In the genomic region with DNA sequence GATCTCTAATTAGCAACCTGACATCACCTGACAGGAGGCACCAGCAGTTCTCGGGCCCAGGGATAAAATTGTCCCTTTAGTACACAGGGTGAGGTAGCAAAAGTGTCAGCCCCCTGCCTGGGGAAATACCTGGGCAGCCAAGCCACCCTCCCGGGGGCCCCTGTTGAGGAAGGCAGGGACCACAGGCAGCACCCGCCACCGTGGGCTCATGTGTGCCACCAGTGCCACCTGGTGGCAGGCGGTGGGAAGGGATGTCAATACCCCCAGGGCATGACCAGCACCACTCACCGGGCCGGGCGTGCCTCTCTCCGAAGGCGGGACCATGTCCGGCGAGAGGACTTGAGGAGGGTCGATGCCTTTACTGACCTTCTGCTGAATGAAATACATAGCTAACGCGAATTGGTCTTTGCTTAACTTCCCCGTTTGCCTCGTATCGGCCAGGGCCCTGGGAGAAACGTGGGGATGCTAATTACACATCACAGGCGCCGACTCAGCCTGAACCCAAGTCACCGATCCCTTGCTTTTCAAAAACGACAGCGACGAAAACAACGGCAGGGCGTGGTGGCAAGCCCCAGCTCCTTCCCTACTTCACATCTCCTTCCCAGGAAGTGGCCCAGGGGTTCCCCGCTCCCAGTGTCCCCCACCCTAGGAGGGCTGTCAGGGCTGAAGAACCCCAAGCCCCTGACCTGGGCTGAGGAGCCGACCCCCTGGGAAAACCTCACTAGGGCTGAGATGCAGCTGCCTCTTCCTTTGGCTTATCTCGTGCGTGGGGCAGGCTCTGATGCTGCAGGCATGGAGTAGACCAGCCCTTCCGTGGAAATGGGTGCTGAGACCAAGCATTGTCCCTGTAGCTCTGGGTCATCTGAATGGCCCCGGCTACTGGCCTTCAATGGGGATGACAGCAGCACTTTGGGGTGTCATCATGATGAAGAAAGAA, we compare ENCODE assay signal across 8 cellular contexts. TPM values are rescaled to one million over a fixed set of nuclear protein-coding genes. Genes with fewer than 3 reads are reported as not detected.
DNase-seq lines count a peak whose midpoint lies in the region; ATAC-seq and TF ChIP-seq lines count a peak whose summit lies in the region.

No MANE protein-coding gene starts in this region.

- H3K36me3 ChIP-seq in A673 (ENCODE audit: insufficient read depth, low read length, poor library complexity, severe bottlenecking) (peaks cover 54% of the 10 kb centered on the region), OCI-LY3 (replicated peaks; ENCODE audit: low read depth, low read length) (peaks cover 54% of the 10 kb centered on the region)

- H3K4me3 ChIP-seq in A673 (ENCODE audit: low read depth, low read length, poor library complexity, severe bottlenecking) (no peak overlapping the region), GM12875 (ENCODE audit: low read depth, low read length) (no peak overlapping the region), OCI-LY3 (ENCODE audit: low read length) (no peak overlapping the region), epithelial cell of proximal tubule (ENCODE audit: low read depth, low read length) (no peak overlapping the region)

- no peaks in the 10 kb centered on the region for H3K27me3 Mint-ChIP-seq in naive thymus-derived CD8-positive, alpha-beta T cell

- no peak overlapping the region for H3K9ac ChIP-seq in OCI-LY3 (ENCODE audit: low read length)

- no peak overlapping the region for H2AFZ ChIP-seq in OCI-LY3 (ENCODE audit: low read depth, low read length)

- H3K4me1 Mint-ChIP-seq in naive thymus-derived CD8-positive, alpha-beta T cell = peaks cover 0 to 25% (median 9%) of the 10 kb centered on the region in 4 donors

- POLR2A ChIA-PET in A673 (lab: Charles Lee; ENCODE audit: low non-redundant PET) = no interaction called here
- POLR2A ChIA-PET in naive thymus-derived CD8-positive, alpha-beta T cell (lab: Charles Lee) = interaction anchor here (0.5 to 3.1 kb wide), 5 partner anchors 48 to 778 kb away, joined by 5 to 22 read pairs (median 6); a partner anchor contains a TSS

- H3K9me3 ChIP-seq in A673 (ENCODE audit: low read depth, low read length, poor library complexity, severe bottlenecking) (no peaks in the 10 kb centered on the region), OCI-LY3 (ENCODE audit: insufficient read depth, low read length) (no peaks in the 10 kb centered on the region)

- CTCF ChIA-PET in A673 (lab: Charles Lee) = no interaction called here

- no peak overlapping the region for H3K4me2 ChIP-seq in OCI-LY3 (ENCODE audit: low read length)

- H3K27ac Mint-ChIP-seq in naive thymus-derived CD8-positive, alpha-beta T cell = peak overlapping the region in 8 of 10 donors; percentile 2 to 77 (median 62)

- 0 out of 2 replicates have a peak, but pooled peaks cover 8% of the 10 kb centered on the region for H4K20me1 ChIP-seq in OCI-LY3 (ENCODE audit: insufficient read depth, low read length)

- H3K4me1 ChIP-seq in A673 (ENCODE audit: insufficient read depth, low read length, poor library complexity, severe bottlenecking) = no peaks in the 10 kb centered on the region
- peaks cover 5% of the 10 kb centered on the region; the same call in 1 of the 2 replicates for H3K4me1 ChIP-seq in OCI-LY3 (ENCODE audit: low read length)

- TF ChIP-seq CTCF in A673 (conservative IDR thresholded peaks at IDR 0.05; ENCODE audit: low read depth, low read length) = peak; percentile 88
- TF ChIP-seq CTCF in GM12875 (IDR thresholded peaks at IDR 0.05; ENCODE audit: borderline replicate concordance, insufficient read depth, low read depth, low read length) = peak; percentile 96
- peak; percentile 91 for TF ChIP-seq CTCF in OCI-LY3 (IDR thresholded peaks at IDR 0.05; ENCODE audit: low read depth, low read length)
- TF ChIP-seq CTCF in epithelial cell of proximal tubule (conservative IDR thresholded peaks at IDR 0.05; ENCODE audit: low read depth, low read length) = peak; percentile 76

- intact Hi-C loops in A673 (cut with micrococcal nuclease; ENCODE audit: unreplicated experiment) = loop anchor here (1.0 kb wide), 1 partner anchor 171 kb away; no protein-coding TSS in a partner anchor

- no peaks in the 10 kb centered on the region for H3K79me2 ChIP-seq in OCI-LY3 (ENCODE audit: low read length)

- no peaks in the 10 kb centered on the region for H3K9me3 Mint-ChIP-seq in naive thymus-derived CD8-positive, alpha-beta T cell

- peaks cover 0 to 67% (median 7%) of the 10 kb centered on the region in 3 donors for H3K36me3 Mint-ChIP-seq in naive thymus-derived CD8-positive, alpha-beta T cell

- peak overlapping the region in 1 of 10 donors; percentile 6 for H3K4me3 Mint-ChIP-seq in naive thymus-derived CD8-positive, alpha-beta T cell

- H3K27me3 ChIP-seq in A673 (replicated peaks; ENCODE audit: insufficient read depth, low read depth, low read length, poor library complexity) (no peaks in the 10 kb centered on the region), OCI-LY3 (ENCODE audit: low read depth, low read length) (no peaks in the 10 kb centered on the region)

- DNase-seq in A673 (ENCODE audit: low spot score) = peak; percentile 70
- peak; percentile 86 for DNase-seq in activated CD8-positive, alpha-beta memory T cell treated with anti-CD3 and anti-CD28 coated beads, Interleukin-2, amount 50 U/mL, for 48 hours
- no peak for DNase-seq in epithelial cell of proximal tubule (ENCODE audit: low read depth)
- peak; percentile 58 to 84 (median 70) for DNase-seq in naive thymus-derived CD8-positive, alpha-beta T cell
- DNase-seq in stimulated activated naive CD4-positive, alpha-beta T cell treated with Interleukin-2 at 50 U/mL for 16 hours (lab: John Stamatoyannopoulos, UW) = peak; percentile 39

- no TSS peak for BruUV-seq in A673 (replicated peaks; lab: Mats Ljungman, UMichigan)

- no peak overlapping the region for H3K27ac ChIP-seq in A673 (ENCODE audit: low read depth, low read length, poor library complexity, severe bottlenecking)
- no peak overlapping the region for H3K27ac ChIP-seq in OCI-LY3 (ENCODE audit: low read length)

- ATAC-seq in naive thymus-derived CD8-positive, alpha-beta T cell = peak; percentile 97 to 98
- no peak for ATAC-seq in GM21528 (IDR thresholded peaks at IDR 0.05; ENCODE audit: low FRiP score, unreplicated experiment)

RNA-seq across cellular contexts. Expression of a gene that starts 53.8 kb away (rescaled TPM):
- total RNA-seq in A673 (2021) (74.4 and 76.8 TPM in 2 replicates), epithelial cell of proximal tubule (5.8 and 10.1 TPM in 2 replicates)
- total RNA-seq in naive thymus-derived CD8-positive, alpha-beta T cell = 10 to 100 TPM; 47.0 to 47.9 TPM
- polyA plus RNA-seq in naive thymus-derived CD8-positive, alpha-beta T cell = 1 to 10 TPM; 6.8 to 9.6 (median 8.5) TPM
